10 cellular contexts compared by ENCODE assay signal in genomic region chr7:151010307-151011096, GRCh38. TPM values are rescaled to one million over a fixed set of nuclear protein-coding genes. Genes with fewer than 3 reads are reported as not detected.
DNase-seq lines count a peak whose midpoint lies in the region; ATAC-seq and TF ChIP-seq lines count a peak whose summit lies in the region.
"Had no signal": no experiment of that assay in that cellular context is flagged by ENCODE, and none has a peak within 500 bp of the region (broad histone marks: within the 10 kb centered on the region; RNA-seq: fewer than 3 reads in every experiment).

No MANE protein-coding gene starts in this region.

- DNase-seq in activated T-cell treated with anti-CD3 and anti-CD28 coated beads, Interleukin-2, amount 50 U/mL, for 24 hours, result peak; percentile 62
- no peak for DNase-seq in activated T-cell treated with anti-CD3 and anti-CD28 coated beads for 4 hours
- DNase-seq in WTC11 (ENCODE audit: low spot score), result no peak
- peak; percentile 62 for DNase-seq in fibroblast of villous mesenchyme (ENCODE audit: low read depth)
- DNase-seq in stimulated activated naive CD4-positive, alpha-beta T cell (lab: John Stamatoyannopoulos, UW), result peak in 5 of 6 experiments; percentile 13 to 41 (median 29)
- DNase-seq in NCI-H345 (lab: John Stamatoyannopoulos, UW), result no peak
- DNase-seq in globus pallidus (ENCODE audit: low spot score), result no peak
- DNase-seq in iPS-NIHi11 (ENCODE audit: low spot score), result no peak
- DNase-seq: COR-L47 had no signal

- H3K4me3 ChIP-seq in fibroblast of villous mesenchyme (ENCODE audit: low read depth, low read length), result peak overlapping the region; percentile 47

- H3K4me1 Mint-ChIP-seq in activated T-cell treated with anti-CD3 and anti-CD28 coated beads, Interleukin-2, amount 50 U/mL, for 24 hours (ENCODE audit: low read depth), result peaks cover 74% of the 10 kb centered on the region
- peaks cover 40% of the 10 kb centered on the region for H3K4me1 Mint-ChIP-seq in WTC11

- CTCF ChIA-PET in WTC11 (lab: Charles Lee), result interaction anchor here (0.8 to 6.6 kb wide), 31 partner anchors 9 to 234 kb away, joined by 3 to 112 read pairs (median 9); partner anchors contain the start of genes ABCB8, AGAP3, ATG9B and CDK5

- H3K4me3 Mint-ChIP-seq in activated T-cell treated with anti-CD3 and anti-CD28 coated beads, Interleukin-2, amount 50 U/mL, for 24 hours, result peak overlapping the region; percentile 70
- H3K4me3 Mint-ChIP-seq in WTC11, result peak overlapping the region; percentile 4; the same call in 1 of the 2 replicates

- no peaks in the 10 kb centered on the region for H3K27me3 Mint-ChIP-seq in activated T-cell treated with anti-CD3 and anti-CD28 coated beads, Interleukin-2, amount 50 U/mL, for 24 hours
- peaks cover 29% of the 10 kb centered on the region for H3K27me3 Mint-ChIP-seq in WTC11 (ENCODE audit: low read depth)

- peak overlapping the region; percentile 84 for H3K27ac Mint-ChIP-seq in activated T-cell treated with anti-CD3 and anti-CD28 coated beads, Interleukin-2, amount 50 U/mL, for 24 hours
- peak overlapping the region; percentile 33; the same call in 1 of the 2 replicates for H3K27ac Mint-ChIP-seq in WTC11

- TF ChIP-seq CTCF in WTC11 (IDR thresholded peaks at IDR 0.05) (no peak), fibroblast of villous mesenchyme (IDR thresholded peaks at IDR 0.05; ENCODE audit: insufficient read depth, low read depth, low read length) (no peak)

- ATAC-seq in WTC11, result peak; percentile 1; the same call in 1 of the 2 replicates

- peaks cover 11% of the 10 kb centered on the region for H3K36me3 Mint-ChIP-seq in activated T-cell treated with anti-CD3 and anti-CD28 coated beads, Interleukin-2, amount 50 U/mL, for 24 hours (ENCODE audit: low read depth)
- no peaks in the 10 kb centered on the region for H3K36me3 Mint-ChIP-seq in WTC11

- POLR2A ChIA-PET in WTC11 (lab: Charles Lee), result no interaction called here

- H3K9me3 Mint-ChIP-seq in activated T-cell treated with anti-CD3 and anti-CD28 coated beads, Interleukin-2, amount 50 U/mL, for 24 hours, result no peaks in the 10 kb centered on the region
- no peaks in the 10 kb centered on the region for H3K9me3 Mint-ChIP-seq in WTC11

TF ChIP-seq in WTC11, 78 proteins besides CTCF, POLR2A, EP300 and RAD21:
- TF ChIP-seq, protein P1, sequence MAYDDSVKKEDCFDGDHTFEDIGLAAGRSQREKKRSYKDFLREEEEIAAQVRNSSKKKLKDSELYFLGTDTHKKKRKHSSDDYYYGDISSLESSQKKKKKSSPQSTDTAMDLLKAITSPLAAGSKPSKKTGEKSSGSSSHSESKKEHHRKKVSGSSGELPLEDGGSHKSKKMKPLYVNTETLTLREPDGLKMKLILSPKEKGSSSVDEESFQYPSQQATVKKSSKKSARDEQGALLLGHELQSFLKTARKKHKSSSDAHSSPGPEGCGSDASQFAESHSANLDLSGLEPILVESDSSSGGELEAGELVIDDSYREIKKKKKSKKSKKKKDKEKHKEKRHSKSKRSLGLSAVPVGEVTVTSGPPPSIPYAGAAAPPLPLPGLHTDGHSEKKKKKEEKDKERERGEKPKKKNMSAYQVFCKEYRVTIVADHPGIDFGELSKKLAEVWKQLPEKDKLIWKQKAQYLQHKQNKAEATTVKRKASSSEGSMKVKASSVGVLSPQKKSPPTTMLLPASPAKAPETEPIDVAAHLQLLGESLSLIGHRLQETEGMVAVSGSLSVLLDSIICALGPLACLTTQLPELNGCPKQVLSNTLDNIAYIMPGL (CRISPR knock-in tag; IDR thresholded peaks at IDR 0.05), result 0 out of 2 replicates have a peak, but pooled peaks have one; percentile 31
- TF ChIP-seq FOXP1 (CRISPR knock-in tag; IDR thresholded peaks at IDR 0.05; ENCODE audit: borderline replicate concordance), result 0 out of 2 replicates have a peak, but pooled peaks have one; percentile 27
- TF ChIP-seq SMAD3 (CRISPR knock-in tag; IDR thresholded peaks at IDR 0.05; ENCODE audit: borderline replicate concordance), result 0 out of 2 replicates have a peak, but pooled peaks have one; percentile 19
- TF ChIP-seq GABPB1 (CRISPR knock-in tag; IDR thresholded peaks at IDR 0.05), result 0 out of 2 replicates have a peak, but pooled peaks have one; percentile 37
- TF ChIP-seq ATF1 (CRISPR knock-in tag; IDR thresholded peaks at IDR 0.05), result no peak
- TF ChIP-seq, protein P2, sequence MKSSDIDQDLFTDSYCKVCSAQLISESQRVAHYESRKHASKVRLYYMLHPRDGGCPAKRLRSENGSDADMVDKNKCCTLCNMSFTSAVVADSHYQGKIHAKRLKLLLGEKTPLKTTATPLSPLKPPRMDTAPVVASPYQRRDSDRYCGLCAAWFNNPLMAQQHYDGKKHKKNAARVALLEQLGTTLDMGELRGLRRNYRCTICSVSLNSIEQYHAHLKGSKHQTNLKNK (CRISPR knock-in tag; IDR thresholded peaks at IDR 0.05), result no peak
- TF ChIP-seq, protein P3, sequence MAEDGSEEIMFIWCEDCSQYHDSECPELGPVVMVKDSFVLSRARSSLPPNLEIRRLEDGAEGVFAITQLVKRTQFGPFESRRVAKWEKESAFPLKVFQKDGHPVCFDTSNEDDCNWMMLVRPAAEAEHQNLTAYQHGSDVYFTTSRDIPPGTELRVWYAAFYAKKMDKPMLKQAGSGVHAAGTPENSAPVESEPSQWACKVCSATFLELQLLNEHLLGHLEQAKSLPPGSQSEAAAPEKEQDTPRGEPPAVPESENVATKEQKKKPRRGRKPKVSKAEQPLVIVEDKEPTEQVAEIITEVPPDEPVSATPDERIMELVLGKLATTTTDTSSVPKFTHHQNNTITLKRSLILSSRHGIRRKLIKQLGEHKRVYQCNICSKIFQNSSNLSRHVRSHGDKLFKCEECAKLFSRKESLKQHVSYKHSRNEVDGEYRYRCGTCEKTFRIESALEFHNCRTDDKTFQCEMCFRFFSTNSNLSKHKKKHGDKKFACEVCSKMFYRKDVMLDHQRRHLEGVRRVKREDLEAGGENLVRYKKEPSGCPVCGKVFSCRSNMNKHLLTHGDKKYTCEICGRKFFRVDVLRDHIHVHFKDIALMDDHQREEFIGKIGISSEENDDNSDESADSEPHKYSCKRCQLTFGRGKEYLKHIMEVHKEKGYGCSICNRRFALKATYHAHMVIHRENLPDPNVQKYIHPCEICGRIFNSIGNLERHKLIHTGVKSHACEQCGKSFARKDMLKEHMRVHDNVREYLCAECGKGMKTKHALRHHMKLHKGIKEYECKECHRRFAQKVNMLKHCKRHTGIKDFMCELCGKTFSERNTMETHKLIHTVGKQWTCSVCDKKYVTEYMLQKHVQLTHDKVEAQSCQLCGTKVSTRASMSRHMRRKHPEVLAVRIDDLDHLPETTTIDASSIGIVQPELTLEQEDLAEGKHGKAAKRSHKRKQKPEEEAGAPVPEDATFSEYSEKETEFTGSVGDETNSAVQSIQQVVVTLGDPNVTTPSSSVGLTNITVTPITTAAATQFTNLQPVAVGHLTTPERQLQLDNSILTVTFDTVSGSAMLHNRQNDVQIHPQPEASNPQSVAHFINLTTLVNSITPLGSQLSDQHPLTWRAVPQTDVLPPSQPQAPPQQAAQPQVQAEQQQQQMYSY (CRISPR knock-in tag; IDR thresholded peaks at IDR 0.05), result peak; percentile 94

RNA-seq across cellular contexts. Expression of gene ATG9B, which starts 13.8 kb away (rescaled TPM):
- total RNA-seq in WTC11 (2021), result 2.4 to 3.8 TPM (median 2.4 TPM) in 3 replicates
- total RNA-seq in fibroblast of villous mesenchyme, result under 0.01 and 0.32 TPM in 2 replicates

RNA-seq across cellular contexts. Expression of gene ABCB8, which starts 17.7 kb away (rescaled TPM):
- total RNA-seq in WTC11 (2021) (27.9 to 35.9 TPM (median 28.4 TPM) in 3 replicates), fibroblast of villous mesenchyme (35.4 and 36.4 TPM in 2 replicates)

RNA-seq across cellular contexts. Expression of gene NOS3, which starts 19.7 kb away (rescaled TPM):
- total RNA-seq in WTC11 (2021) (5.7 to 7.0 TPM (median 6.6 TPM) in 3 replicates), fibroblast of villous mesenchyme (1.3 and 3.5 TPM in 2 replicates)
- total RNA-seq: LHCN-M2 had no signal

RNA-seq across cellular contexts. Expression of gene KCNH2, which starts 32.4 kb away (rescaled TPM):
- total RNA-seq in WTC11 (2021) (13.9 to 16.2 TPM (median 14.6 TPM) in 3 replicates), fibroblast of villous mesenchyme (0.64 and 2.6 TPM in 2 replicates)

RNA-seq across cellular contexts. Expression of gene ASIC3, which starts 37.8 kb away (rescaled TPM):
- total RNA-seq in WTC11 (2021), result 3.4 to 5.5 TPM (median 5.2 TPM) in 3 replicates
- under 0.01 and 0.32 TPM in 2 replicates for total RNA-seq in fibroblast of villous mesenchyme

Comparison
In these comparisons a context has a peak if more than half of its experiments do, and no peak if none do; other contexts are left out.
1. DNase-seq: peak in activated T-cell treated with anti-CD3 and anti-CD28 coated beads, Interleukin-2, amount 50 U/mL, for 24 hours (single experiment), fibroblast of villous mesenchyme (single experiment) and stimulated activated naive CD4-positive, alpha-beta T cell (5 of 6); none in activated T-cell treated with anti-CD3 and anti-CD28 coated beads for 4 hours (single experiment), WTC11 (single experiment), NCI-H345 (single experiment), globus pallidus (single experiment) and iPS-NIHi11 (single experiment).